Comparison of ENCODE assay signal across 9 cellular contexts in genomic region chr17:29706045-29706431, GRCh38.
A peak's percentile ranks its signal among the peaks of the same experiment; 100 is the strongest.
DNase-seq lines count a peak whose midpoint lies in the region; ATAC-seq and TF ChIP-seq lines count a peak whose summit lies in the region.
"Had no signal": no experiment of that assay in that cellular context is flagged by ENCODE, and none has a peak within 500 bp of the region (broad histone marks: within the 10 kb centered on the region; RNA-seq: fewer than 3 reads in every experiment).

No MANE protein-coding gene starts in this region.

- H3K9me3 ChIP-seq in thyroid gland (no peaks in the 10 kb centered on the region), neuronal stem cell (replicated peaks in 1 of 2; ENCODE audit: control insufficient read depth in 2 of 2, insufficient read depth in 1 of 2, low read depth in 1 of 2, low read length in 2 of 2) (no peaks in the 10 kb centered on the region)

- H3K14ac ChIP-seq in neuronal stem cell (ENCODE audit: low read length) = no peak overlapping the region

- no peaks in the 10 kb centered on the region for H3K9me3 Mint-ChIP-seq in activated naive CD4-positive, alpha-beta T cell treated with anti-CD3 and anti-CD28 coated beads, Interleukin-2, amount 50 U/mL, for 24 hours
- no peaks in the 10 kb centered on the region for H3K9me3 Mint-ChIP-seq in T-cell

- no peak overlapping the region for H2BK15ac ChIP-seq in neuronal stem cell (ENCODE audit: low read length)

- ATAC-seq in T-cell (replicated peaks in 1 of 4) = no peak

- no peak overlapping the region for H3K4ac ChIP-seq in neuronal stem cell (ENCODE audit: low read length)

- no peak overlapping the region for H4K91ac ChIP-seq in neuronal stem cell (ENCODE audit: low read depth, low read length, poor library complexity)

- intact Hi-C loops in thyroid gland (cut with DNase I) = no loop called here

- H4K8ac ChIP-seq in neuronal stem cell (ENCODE audit: low read depth, low read length) = no peak overlapping the region

- no peak overlapping the region for H3K18ac ChIP-seq in neuronal stem cell (ENCODE audit: low read length)

- H3K23ac ChIP-seq in neuronal stem cell (ENCODE audit: low read depth, low read length, poor library complexity) = no peak overlapping the region

- H3K27me3 Mint-ChIP-seq in activated naive CD4-positive, alpha-beta T cell treated with anti-CD3 and anti-CD28 coated beads, Interleukin-2, amount 50 U/mL, for 24 hours = no peaks in the 10 kb centered on the region
- H3K27me3 Mint-ChIP-seq in T-cell = no peaks in the 10 kb centered on the region

- POLR2A ChIA-PET in T-cell (lab: Charles Lee) = interaction anchor here (0.5 to 2.9 kb wide), 4 partner anchors 17 to 259 kb away, joined by 3 to 19 read pairs (median 7); no protein-coding TSS in a partner anchor

- TF ChIP-seq POLR2A in thyroid gland (IDR thresholded peaks at IDR 0.05) = no peak

- H3K9ac ChIP-seq in neuronal stem cell (ENCODE audit: low read depth, low read length, poor library complexity) = no peak overlapping the region

- H3K27ac ChIP-seq in layer of hippocampus (ENCODE audit: low read depth, low read length) (peak overlapping the region; percentile 10), thyroid gland (peak overlapping the region; percentile 79 to 88 (median 80)), neuronal stem cell (replicated peaks; ENCODE audit: low read length) (no peak overlapping the region)

- H2BK5ac ChIP-seq in neuronal stem cell (ENCODE audit: low read length) = no peak overlapping the region

- H3K27me3 ChIP-seq in layer of hippocampus (ENCODE audit: control insufficient read depth, insufficient read depth, low read length) = no peaks in the 10 kb centered on the region
- no peaks in the 10 kb centered on the region for H3K27me3 ChIP-seq in thyroid gland
- no peaks in the 10 kb centered on the region for H3K27me3 ChIP-seq in neuronal stem cell (ENCODE audit: control insufficient read depth in 3 of 3, insufficient read depth in 3 of 3, low read depth in 1 of 3, low read length in 3 of 3)

- peaks cover 13% of the 10 kb centered on the region for H3K36me3 Mint-ChIP-seq in activated naive CD4-positive, alpha-beta T cell treated with anti-CD3 and anti-CD28 coated beads, Interleukin-2, amount 50 U/mL, for 24 hours
- H3K36me3 Mint-ChIP-seq in T-cell = peaks cover 18% of the 10 kb centered on the region

- H3K4me1 Mint-ChIP-seq in activated naive CD4-positive, alpha-beta T cell treated with anti-CD3 and anti-CD28 coated beads, Interleukin-2, amount 50 U/mL, for 24 hours = peaks cover 63% of the 10 kb centered on the region
- H3K4me1 Mint-ChIP-seq in T-cell = peaks cover 56 to 64% (median 56%) of the 10 kb centered on the region in 3 donors

- H3K36me3 ChIP-seq in thyroid gland = peaks cover 3 to 4% of the 10 kb centered on the region in 2 donors
- H3K36me3 ChIP-seq in neuronal stem cell (replicated peaks in 1 of 2; ENCODE audit: control insufficient read depth in 2 of 2, insufficient read depth in 2 of 2, low read length in 2 of 2) = peaks cover 0 to 4% of the 10 kb centered on the region in 2 donors

- peak overlapping the region; percentile 86 for H3K4me3 Mint-ChIP-seq in activated naive CD4-positive, alpha-beta T cell treated with anti-CD3 and anti-CD28 coated beads, Interleukin-2, amount 50 U/mL, for 24 hours
- peak overlapping the region; percentile 83 to 84 (median 83) for H3K4me3 Mint-ChIP-seq in T-cell

- peak overlapping the region; percentile 96 for H3K27ac Mint-ChIP-seq in activated naive CD4-positive, alpha-beta T cell treated with anti-CD3 and anti-CD28 coated beads, Interleukin-2, amount 50 U/mL, for 24 hours
- peak overlapping the region; percentile 91 to 98 for H3K27ac Mint-ChIP-seq in T-cell

- no peak for DNase-seq in activated naive CD4-positive, alpha-beta T cell treated with anti-CD3 and anti-CD28 coated beads, Interleukin-2, amount 50 U/mL, for 16 hours
- DNase-seq in T-cell = no peak
- no peak for DNase-seq in thyroid gland
- DNase-seq in neuronal stem cell (ENCODE audit: low spot score) = no peak
- DNase-seq in NCI-H1092 treated with DMSO at 0.1 percent for 48 hours (lab: John Stamatoyannopoulos, UW) = no peak
- no peak for DNase-seq in mucosa of gallbladder (ENCODE audit: low spot score)
- DNase-seq: hippocampal formation had no signal

- H3K79me1 ChIP-seq in neuronal stem cell (ENCODE audit: low read depth, low read length) = no peaks in the 10 kb centered on the region

- CTCF ChIA-PET in T-cell (lab: Charles Lee) = interaction anchor here in 1 of 2 donors (0.8 to 2.3 kb wide), 6 partner anchors 15 to 224 kb away, joined by 3 to 7 read pairs (median 4); partner anchors contain the start of gene SSH2

- H3K4me3 ChIP-seq in thyroid gland (replicated peaks in 1 of 3) (no peak overlapping the region), neuronal stem cell (ENCODE audit: low read length in 2 of 2) (no peak overlapping the region)

- H3K4me2 ChIP-seq in neuronal stem cell (ENCODE audit: insufficient read depth, low read length, poor library complexity, severe bottlenecking) = no peak overlapping the region

- no peak overlapping the region for H2AFZ ChIP-seq in neuronal stem cell (ENCODE audit: low read length)

- no peak for TF ChIP-seq CTCF in thyroid gland (IDR thresholded peaks at IDR 0.05)

- no peak overlapping the region for H2AK5ac ChIP-seq in neuronal stem cell (ENCODE audit: low read depth, low read length)

- H2BK120ac ChIP-seq in neuronal stem cell (ENCODE audit: low read depth, low read length) = no peak overlapping the region

- H3K4me1 ChIP-seq in thyroid gland = peaks cover 51 to 56% of the 10 kb centered on the region in 2 donors
- H3K4me1 ChIP-seq in neuronal stem cell (ENCODE audit: control insufficient read depth in 2 of 2, insufficient read depth in 1 of 2, low read depth in 1 of 2, low read length in 2 of 2) = peaks cover 0 to 3% of the 10 kb centered on the region in 2 donors

- H2BK12ac ChIP-seq in neuronal stem cell (ENCODE audit: low read length) = no peak overlapping the region
